Comparison of ENCODE assay signal across 13 cellular contexts in genomic region chr1:25889470-25889869, GRCh38. TPM values are rescaled to one million over a fixed set of nuclear protein-coding genes. Genes with fewer than 3 reads are reported as not detected.
A peak's percentile ranks its signal among the peaks of the same experiment; 100 is the strongest.
DNase-seq lines count a peak whose midpoint lies in the region; ATAC-seq and TF ChIP-seq lines count a peak whose summit lies in the region.
"Had no signal": no experiment of that assay in that cellular context is flagged by ENCODE, and none has a peak within 500 bp of the region (broad histone marks: within the 10 kb centered on the region; RNA-seq: fewer than 3 reads in every experiment).

No MANE protein-coding gene starts in this region.

- intact Hi-C loops in upper lobe of right lung (cut with DNase I): no loop called here

- H3K79me2 ChIP-seq in hepatocyte: no peaks in the 10 kb centered on the region

- 43% methylated on average over 3 of the region's 3 CpGs for WGBS in hepatocyte (ENCODE audit: low lambda C conversion rate, missing lambda C conversion rate)

- no peak for TF ChIP-seq POLR2A in erythroblast (IDR thresholded peaks at IDR 0.05; ENCODE audit: low read length)

- TF ChIP-seq CTCF in cardiac muscle cell (IDR thresholded peaks at IDR 0.05; ENCODE audit: low read depth, low read length) (peak; percentile 6), right atrium auricular region (IDR thresholded peaks at IDR 0.05) (no peak), WI38 (IDR thresholded peaks at IDR 0.05; ENCODE audit: low read depth, low read length) (peak; percentile 19; the same call in 1 of the 2 replicates), hepatocyte (IDR thresholded peaks at IDR 0.05; ENCODE audit: poor library complexity) (no peak), upper lobe of right lung (IDR thresholded peaks at IDR 0.05) (no peak)

- H3K4me3 ChIP-seq in cardiac muscle cell: no peak overlapping the region
- no peak overlapping the region for H3K4me3 ChIP-seq in right atrium auricular region
- no peak overlapping the region for H3K4me3 ChIP-seq in WI38 (ENCODE audit: low read depth, low read length)
- no peak overlapping the region for H3K4me3 ChIP-seq in hepatocyte
- H3K4me3 ChIP-seq in upper lobe of right lung: no peak overlapping the region
- H3K4me3 ChIP-seq: BLaER1 treated with 17β-estradiol and CSF1 and Interleukin-3, amounts not matched to agents 10 nM and 100 nM had no signal

- H3K4me1 ChIP-seq in cardiac muscle cell (ENCODE audit: low read depth) (peaks cover 20% of the 10 kb centered on the region), right atrium auricular region (peaks cover 0 to 5% of the 10 kb centered on the region in 2 donors), hepatocyte (ENCODE audit: insufficient read depth) (peaks cover 52% of the 10 kb centered on the region), upper lobe of right lung (peaks cover 30% of the 10 kb centered on the region)

- DNase-seq in cardiac muscle cell (ENCODE audit: low read depth in 1 of 2, low spot score in 1 of 2) (no peak), right atrium auricular region (ENCODE audit: low spot score) (no peak), hepatocyte (ENCODE audit: low spot score) (no peak), upper lobe of right lung (no peak), erythroblast (lab: John Stamatoyannopoulos, UW) (no peak), C1 segment of cervical spinal cord (lab: John Stamatoyannopoulos, UW) (no peak)
- DNase-seq: activated CD8-positive, alpha-beta memory T cell treated with anti-CD3 and anti-CD28 coated beads, Interleukin-2, amount 10 ng/mL, durations not matched to agents 7 days and 5 days; central memory CD4-positive, alpha-beta T cell; NCI-H1048 had no signal

- no peak overlapping the region for H3K27ac ChIP-seq in cardiac muscle cell
- H3K27ac ChIP-seq in right atrium auricular region: no peak overlapping the region
- peak overlapping the region; percentile 97 for H3K27ac ChIP-seq in hepatocyte
- H3K27ac ChIP-seq in upper lobe of right lung: peak overlapping the region; percentile 55
- H3K27ac ChIP-seq: BLaER1 treated with 17β-estradiol and CSF1 and Interleukin-3, amounts not matched to agents 10 nM and 100 nM; neutrophil had no signal

- ATAC-seq in upper lobe of right lung (no peak), HG03135 (IDR thresholded peaks at IDR 0.05; ENCODE audit: unreplicated experiment) (no peak)
- ATAC-seq: activated CD8-positive, alpha-beta memory T cell treated with anti-CD3 and anti-CD28 coated beads, Interleukin-2, amount 10 ng/mL, durations not matched to agents 7 days and 5 days had no signal

- H3K27me3 ChIP-seq in cardiac muscle cell: no peaks in the 10 kb centered on the region
- no peaks in the 10 kb centered on the region for H3K27me3 ChIP-seq in right atrium auricular region
- H3K27me3 ChIP-seq in hepatocyte: no peaks in the 10 kb centered on the region
- no peaks in the 10 kb centered on the region for H3K27me3 ChIP-seq in upper lobe of right lung
- H3K27me3 ChIP-seq: BLaER1 treated with 17β-estradiol and CSF1 and Interleukin-3, amounts not matched to agents 10 nM and 100 nM; neutrophil had no signal

- peak overlapping the region; percentile 22 for H3K4me2 ChIP-seq in hepatocyte
- H3K4me2 ChIP-seq: BLaER1 treated with 17β-estradiol and CSF1 and Interleukin-3, amounts not matched to agents 10 nM and 100 nM had no signal

- H3K36me3 ChIP-seq in cardiac muscle cell: no peaks in the 10 kb centered on the region
- no peaks in the 10 kb centered on the region for H3K36me3 ChIP-seq in right atrium auricular region
- no peaks in the 10 kb centered on the region for H3K36me3 ChIP-seq in hepatocyte (replicated peaks; ENCODE audit: insufficient read depth, low read depth)
- no peaks in the 10 kb centered on the region for H3K36me3 ChIP-seq in upper lobe of right lung
- H3K36me3 ChIP-seq: neutrophil had no signal

- no peak overlapping the region for H2AFZ ChIP-seq in hepatocyte

- H3K9me2 ChIP-seq in hepatocyte (replicated peaks; ENCODE audit: insufficient read depth): no peaks in the 10 kb centered on the region

- no peaks in the 10 kb centered on the region for H4K20me1 ChIP-seq in hepatocyte (ENCODE audit: insufficient read depth, poor library complexity, severe bottlenecking)
- H4K20me1 ChIP-seq: BLaER1 treated with 17β-estradiol and CSF1 and Interleukin-3, amounts not matched to agents 10 nM and 100 nM had no signal

- H3K9me3 ChIP-seq in cardiac muscle cell (ENCODE audit: low read depth) (no peaks in the 10 kb centered on the region), right atrium auricular region (no peaks in the 10 kb centered on the region), hepatocyte (ENCODE audit: low read depth) (no peaks in the 10 kb centered on the region), upper lobe of right lung (no peaks in the 10 kb centered on the region)
- H3K9me3 ChIP-seq: BLaER1 treated with 17β-estradiol and CSF1 and Interleukin-3, amounts not matched to agents 10 nM and 100 nM; neutrophil had no signal

RNA-seq across cellular contexts. Expression of gene PAQR7, which starts 14.0 kb away (rescaled TPM):
- total RNA-seq in cardiac muscle cell: 10.7 and 12.5 TPM in 2 replicates
- 2.1 and 3.1 TPM in 2 replicates for polyA plus RNA-seq in cardiac muscle cell
- total RNA-seq in right atrium auricular region: 1 to 10 TPM in 1 of 2 donors, under 1 TPM in 1; 0.85 to 2.9 TPM
- total RNA-seq in hepatocyte: 21.5 and 27.0 TPM in 2 replicates
- polyA plus RNA-seq in hepatocyte: 3.3 and 4.8 TPM in 2 replicates
- total RNA-seq in upper lobe of right lung: 10.8 TPM

RNA-seq across cellular contexts. Expression of gene STMN1, which starts 16.7 kb away (rescaled TPM):
- 225 and 572 TPM in 2 replicates for total RNA-seq in cardiac muscle cell
- 943 and 1,052 TPM in 2 replicates for polyA plus RNA-seq in cardiac muscle cell
- total RNA-seq in right atrium auricular region: 10 to 100 TPM; 13.4 to 21.0 TPM
- 91.6 and 104 TPM in 2 replicates for total RNA-seq in hepatocyte
- polyA plus RNA-seq in hepatocyte: 338 and 395 TPM in 2 replicates
- 42.5 TPM for total RNA-seq in upper lobe of right lung

RNA-seq across cellular contexts. Expression of gene AUNIP, which starts 30.2 kb away (rescaled TPM):
- total RNA-seq in cardiac muscle cell (3.0 and 4.4 TPM in 2 replicates), right atrium auricular region (not detected), hepatocyte (1.3 and 2.4 TPM in 2 replicates), upper lobe of right lung (not detected)
- polyA plus RNA-seq in cardiac muscle cell (4.9 and 5.6 TPM in 2 replicates), hepatocyte (0.41 and 2.4 TPM in 2 replicates)

Comparison
In these comparisons a context has a peak if more than half of its experiments do, and no peak if none do; other contexts are left out.
1. CTCF ChIP-seq: peak in cardiac muscle cell (single experiment) and WI38 (single experiment); none in right atrium auricular region (0 of 2), hepatocyte (single experiment) and upper lobe of right lung (single experiment).
2. H3K27ac ChIP-seq: peak in hepatocyte (single experiment) and upper lobe of right lung (single experiment); none in cardiac muscle cell (single experiment) and right atrium auricular region (0 of 2).